Comparison of ENCODE assay signal across 8 cellular contexts in genomic region chr17:81834831-81835267, GRCh38. TPM values are rescaled to one million over a fixed set of nuclear protein-coding genes. Genes with fewer than 3 reads are reported as not detected.
DNase-seq lines count a peak whose midpoint lies in the region; ATAC-seq and TF ChIP-seq lines count a peak whose summit lies in the region.
"Had no signal": no experiment of that assay in that cellular context is flagged by ENCODE, and none has a peak within 500 bp of the region (broad histone marks: within the 10 kb centered on the region; RNA-seq: fewer than 3 reads in every experiment).

Gene PPP1R27, minus strand, starts transcription at chr17:81835050. Its CDS starts 97 bp downstream, at chr17:81834953.

- H3K9me3 Mint-ChIP-seq in activated B cell treated with CpG ODN at 0.5 μM for 24 hours: no peaks in the 10 kb centered on the region

- peaks cover 5% of the 10 kb centered on the region for H3K36me3 Mint-ChIP-seq in activated B cell treated with CpG ODN at 0.5 μM for 24 hours (ENCODE audit: low read depth)

- H3K4me1 ChIP-seq in HUES48 (ENCODE audit: control insufficient read depth, insufficient read depth, low read length) (peaks cover 8% of the 10 kb centered on the region), iPS DF 6.9 (ENCODE audit: control insufficient read depth, insufficient read depth, low read length) (peaks cover 8% of the 10 kb centered on the region), smooth muscle cell (ENCODE audit: low read depth) (peaks cover 17% of the 10 kb centered on the region)

- intact Hi-C loops in activated B cell treated with CpG ODN at 0.5 μM for 24 hours (cut with micrococcal nuclease): no loop called here

- DNase-seq in activated B cell treated with CpG ODN at 0.5 μM for 24 hours (no peak), iPS DF 6.9 (ENCODE audit: low read depth, low spot score) (no peak), smooth muscle cell (lab: John Stamatoyannopoulos, UW; ENCODE audit: unreplicated experiment) (no peak)
- no peak for DNase-seq in stimulated activated CD4-positive, alpha-beta T cell treated with anti-CD3 and anti-CD28 coated beads, Interleukin-2, amount 100 ng/mL, for 24 hours
- DNase-seq: stimulated activated CD4-positive, alpha-beta T cell treated with anti-CD3 and anti-CD28 coated beads, Interleukin-4, amount 100 ng/mL, for 4 hours had no signal

- H3K4me3 Mint-ChIP-seq in activated B cell treated with CpG ODN at 0.5 μM for 24 hours: peak within 1 kb of the TSS; percentile 84

- H2AFZ ChIP-seq in smooth muscle cell (ENCODE audit: low read depth): no peak within 1 kb of the TSS

- H3K36me3 ChIP-seq in HUES48 (ENCODE audit: control insufficient read depth, insufficient read depth, low read length): no peaks in the 10 kb centered on the region
- no peaks in the 10 kb centered on the region for H3K36me3 ChIP-seq in iPS DF 6.9 (ENCODE audit: control insufficient read depth, insufficient read depth, low read length)
- H3K36me3 ChIP-seq in smooth muscle cell (ENCODE audit: low read depth): no peaks in the 10 kb centered on the region

- H3K27me3 ChIP-seq in HUES48 (ENCODE audit: control insufficient read depth, insufficient read depth, low read length): no peaks in the 10 kb centered on the region
- H3K27me3 ChIP-seq in iPS DF 6.9 (ENCODE audit: control insufficient read depth, insufficient read depth, low read length): no peaks in the 10 kb centered on the region
- H3K27me3 ChIP-seq in smooth muscle cell (ENCODE audit: low read depth): no peaks in the 10 kb centered on the region

- WGBS in iPS DF 6.9 (ENCODE audit: insufficient coverage, insufficient read length): no CpG with 5 or more reads among the region's 26 CpGs
- WGBS in smooth muscle cell (ENCODE audit: low lambda C conversion rate): 97% methylated on average over 26 of the region's 26 CpGs

- H3K27ac ChIP-seq in HUES48 (ENCODE audit: low read depth, low read length) (peak within 1 kb of the TSS; percentile 94), iPS DF 6.9 (ENCODE audit: low read length) (no peak within 1 kb of the TSS), smooth muscle cell (ENCODE audit: low read depth) (peak within 1 kb of the TSS; percentile 86)

- peaks cover 28% of the 10 kb centered on the region for H4K20me1 ChIP-seq in smooth muscle cell (ENCODE audit: low read depth)

- peak within 1 kb of the TSS; percentile 82 for H3K4me2 ChIP-seq in smooth muscle cell

- ATAC-seq in activated B cell treated with CpG ODN at 0.5 μM for 24 hours (ENCODE audit: low read depth): no peak
- no peak for ATAC-seq in GM21825 (IDR thresholded peaks at IDR 0.05; ENCODE audit: unreplicated experiment)
- ATAC-seq in GM18498 (IDR thresholded peaks at IDR 0.05; ENCODE audit: unreplicated experiment): no peak

- H3K27me3 Mint-ChIP-seq in activated B cell treated with CpG ODN at 0.5 μM for 24 hours: no peaks in the 10 kb centered on the region

- POLR2A ChIA-PET in activated B cell treated with CpG ODN at 0.5 μM for 24 hours (lab: Charles Lee): interaction anchor here (0.6 to 1.3 kb wide), 2 partner anchors 9 to 143 kb away, joined by 3 to 5 read pairs; no protein-coding TSS in a partner anchor

- H3K27ac Mint-ChIP-seq in activated B cell treated with CpG ODN at 0.5 μM for 24 hours: peak within 1 kb of the TSS; percentile 77

- TF ChIP-seq CTCF in activated B cell treated with CpG ODN at 0.5 μM for 24 hours (IDR thresholded peaks at IDR 0.05) (no peak), smooth muscle cell (IDR thresholded peaks at IDR 0.05; ENCODE audit: borderline replicate concordance, insufficient read depth, poor library complexity, severe bottlenecking) (no peak)

- CTCF ChIA-PET in activated B cell treated with CpG ODN at 0.5 μM for 24 hours (lab: Charles Lee): no interaction called here

- H3K79me2 ChIP-seq in smooth muscle cell (ENCODE audit: low read depth): peaks cover 29% of the 10 kb centered on the region

- peaks cover 18% of the 10 kb centered on the region for H3K4me1 Mint-ChIP-seq in activated B cell treated with CpG ODN at 0.5 μM for 24 hours

- H3K4me3 ChIP-seq in HUES48 (ENCODE audit: low read depth, low read length): peak within 1 kb of the TSS; percentile 90
- peak within 1 kb of the TSS; percentile 93; the same call in 1 of the 2 replicates for H3K4me3 ChIP-seq in iPS DF 6.9 (ENCODE audit: low read length)
- H3K4me3 ChIP-seq in smooth muscle cell: peak within 1 kb of the TSS; percentile 55

- H3F3A ChIP-seq in smooth muscle cell (ENCODE audit: low read depth): peaks cover 12% of the 10 kb centered on the region

- H3K9ac ChIP-seq in HUES48 (ENCODE audit: low read depth, low read length): peak within 1 kb of the TSS; percentile 94
- H3K9ac ChIP-seq in smooth muscle cell (ENCODE audit: low read depth): peak within 1 kb of the TSS; percentile 89

- no peaks in the 10 kb centered on the region for H3K9me3 ChIP-seq in HUES48 (ENCODE audit: control insufficient read depth, insufficient read depth, low read length)
- H3K9me3 ChIP-seq in iPS DF 6.9 (ENCODE audit: control insufficient read depth, insufficient read depth, low read length): no peaks in the 10 kb centered on the region
- H3K9me3 ChIP-seq in smooth muscle cell (replicated peaks; ENCODE audit: low read depth): no peaks in the 10 kb centered on the region

RNA-seq across cellular contexts. Expression of gene PPP1R27, which starts in this region (rescaled TPM):
- total RNA-seq in activated B cell treated with CpG ODN at 0.5 μM for 24 hours (not detected in 2 replicates), smooth muscle cell (0.58 and 3.1 TPM in 2 replicates)
- 0.79 and 1.6 TPM in 2 replicates for polyA plus RNA-seq in smooth muscle cell
